ENCODE assay signal across 1 cellular context in genomic region chr20:62156592-62157386, GRCh38.
TF ChIP-seq lines count a peak whose summit lies in the region.

No MANE protein-coding gene starts in this region.

TF ChIP-seq in GM12878, 131 proteins besides CTCF, POLR2A, EP300 and RAD21:
- TF ChIP-seq SMC3 (IDR thresholded peaks at IDR 0.05; ENCODE audit: borderline replicate concordance, low read length): peak; percentile 54; the same call in 1 of the 2 replicates
- no peak for TF ChIP-seq SP1 (IDR thresholded peaks at IDR 0.05; ENCODE audit: low read depth, low read length)
